In the genomic region with DNA sequence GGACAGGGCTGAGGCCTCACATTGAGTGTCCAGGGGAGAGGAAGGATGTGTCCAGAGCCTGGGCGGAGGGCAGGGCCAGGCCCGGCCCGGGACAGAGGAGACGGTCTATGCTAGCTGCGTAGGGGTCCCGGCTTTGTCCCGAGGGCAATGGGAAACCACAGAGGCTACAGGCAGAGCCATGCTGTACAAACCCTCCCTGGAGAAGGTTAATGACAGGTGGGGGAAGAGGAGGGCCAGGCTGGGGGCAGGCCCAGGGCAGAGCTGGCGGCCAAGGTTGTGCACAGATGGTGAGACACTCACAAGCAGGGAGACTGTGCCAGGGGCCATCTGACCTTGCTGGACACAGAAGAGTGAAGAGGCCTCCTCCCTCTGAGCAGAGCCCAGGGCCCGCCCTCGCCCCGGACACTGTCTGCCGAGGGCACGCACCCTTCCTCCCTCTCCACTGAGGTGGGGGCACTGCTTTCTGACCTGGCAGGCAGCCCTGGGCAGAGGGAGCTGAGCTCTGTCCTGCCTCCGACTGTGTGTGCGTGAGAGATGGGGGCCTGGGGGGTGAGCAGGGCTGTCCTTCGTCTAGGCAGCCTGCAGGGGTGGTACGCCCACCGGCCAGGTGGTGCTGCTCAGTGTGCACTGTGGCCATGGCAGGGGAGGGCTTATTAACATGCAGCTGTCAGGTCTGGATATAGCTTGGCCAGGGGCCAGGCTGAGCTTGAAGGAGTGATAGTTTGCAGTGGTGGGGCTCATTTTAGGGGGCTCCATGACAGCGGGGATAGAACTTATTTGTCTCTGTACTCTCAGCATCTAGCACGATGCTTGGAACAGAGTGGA, we compare ENCODE assay signal across 15 cellular contexts.
DNase-seq lines count a peak whose midpoint lies in the region; ATAC-seq and TF ChIP-seq lines count a peak whose summit lies in the region.
"Had no signal": no experiment of that assay in that cellular context is flagged by ENCODE, and none has a peak within 500 bp of the region (broad histone marks: within the 10 kb centered on the region; RNA-seq: fewer than 3 reads in every experiment).

No MANE protein-coding gene starts in this region.

- H3K9me3 ChIP-seq in neural progenitor cell (ENCODE audit: low read depth) (no peaks in the 10 kb centered on the region), upper lobe of right lung (no peaks in the 10 kb centered on the region)
- H3K9me3 ChIP-seq: tibial nerve had no signal

- DNase-seq in NCI-H2029 (lab: John Stamatoyannopoulos, UW) (peak; percentile 71), NCI-H2029 treated with DMSO at 0.1 percent for 48 hours (lab: John Stamatoyannopoulos, UW) (no peak), NCI-H1105 (lab: John Stamatoyannopoulos, UW) (peak; percentile 70), neural progenitor cell (ENCODE audit: low spot score) (no peak), cortex of kidney (lab: John Stamatoyannopoulos, UW) (no peak), upper lobe of right lung (no peak)
- no peak for DNase-seq in effector CD8-positive, alpha-beta T cell (lab: John Stamatoyannopoulos, UW)
- DNase-seq: CD4-positive, CD25-positive, alpha-beta regulatory T cell; dermis blood vessel endothelial cell; MM.1S; stimulated activated CD4-positive, alpha-beta T cell treated with anti-CD3 and anti-CD28 coated beads, Interleukin-4, amount 100 ng/mL, for 1 hour had no signal

- H3K27me3 ChIP-seq in neural progenitor cell: no peaks in the 10 kb centered on the region
- H3K27me3 ChIP-seq in upper lobe of right lung: no peaks in the 10 kb centered on the region
- H3K27me3 ChIP-seq: tibial nerve had no signal

- H3K4me1 ChIP-seq in neural progenitor cell (no peaks in the 10 kb centered on the region), upper lobe of right lung (no peaks in the 10 kb centered on the region)
- H3K4me1 ChIP-seq: tibial nerve had no signal

- H3K4me1 Mint-ChIP-seq in neural progenitor cell: peaks cover 10% of the 10 kb centered on the region

- ATAC-seq in SK-N-SH treated with all-trans-retinoic acid at 6 μM for 48 hours (peak; percentile 25; the same call in 1 of the 3 replicates), upper lobe of right lung (no peak)

- intact Hi-C loops in upper lobe of right lung (cut with DNase I): no loop called here

- no peak overlapping the region for H2AFZ ChIP-seq in neural progenitor cell (replicated peaks)

- no peaks in the 10 kb centered on the region for H3K79me2 ChIP-seq in neural progenitor cell (ENCODE audit: low read depth)

- H3K9ac ChIP-seq in neural progenitor cell: no peak overlapping the region

- H3K36me3 ChIP-seq in neural progenitor cell: no peaks in the 10 kb centered on the region
- H3K36me3 ChIP-seq in upper lobe of right lung: no peaks in the 10 kb centered on the region
- H3K36me3 ChIP-seq: tibial nerve had no signal

- H3F3A ChIP-seq in neural progenitor cell (ENCODE audit: low read depth): no peaks in the 10 kb centered on the region

- H3K4me3 ChIP-seq in neural progenitor cell: no peak overlapping the region
- H3K4me3 ChIP-seq in upper lobe of right lung: no peak overlapping the region
- H3K4me3 ChIP-seq: GM12878, tibial nerve had no signal

- no peak for TF ChIP-seq CTCF in neural progenitor cell (IDR thresholded peaks at IDR 0.05)
- no peak for TF ChIP-seq CTCF in upper lobe of right lung (IDR thresholded peaks at IDR 0.05)

- no peaks in the 10 kb centered on the region for H3K36me3 Mint-ChIP-seq in neural progenitor cell
- H3K36me3 Mint-ChIP-seq: CD4-positive, CD25-positive, alpha-beta regulatory T cell had no signal

- no peak overlapping the region for H3K4me3 Mint-ChIP-seq in neural progenitor cell
- H3K4me3 Mint-ChIP-seq: CD4-positive, CD25-positive, alpha-beta regulatory T cell; T-helper 1 cell treated with Interleukin-12 subunit alpha and Interleukin-12 subunit beta and Interleukin-4 antibody, amounts not matched to agents 30 μg/mL and 1 μg/mL, for 36 hours had no signal

- no peak overlapping the region for H3K27ac ChIP-seq in neural progenitor cell
- no peak overlapping the region for H3K27ac ChIP-seq in upper lobe of right lung
- H3K27ac ChIP-seq: tibial nerve had no signal

- no peaks in the 10 kb centered on the region for H4K20me1 ChIP-seq in neural progenitor cell (ENCODE audit: low read depth)

- no peak overlapping the region for H3K4me2 ChIP-seq in neural progenitor cell

- H3K9me3 Mint-ChIP-seq in neural progenitor cell: peaks cover 6% of the 10 kb centered on the region

- H3K27ac Mint-ChIP-seq in neural progenitor cell: peak overlapping the region; percentile 78
- H3K27ac Mint-ChIP-seq: CD4-positive, CD25-positive, alpha-beta regulatory T cell; T-helper 1 cell treated with Interleukin-12 subunit alpha and Interleukin-12 subunit beta and Interleukin-4 antibody, amounts not matched to agents 30 μg/mL and 1 μg/mL, for 36 hours had no signal

- H3K27me3 Mint-ChIP-seq in neural progenitor cell (ENCODE audit: insufficient read depth, low read depth): peaks cover 15% of the 10 kb centered on the region
- H3K27me3 Mint-ChIP-seq: CD4-positive, CD25-positive, alpha-beta regulatory T cell had no signal

TF ChIP-seq in SK-N-SH treated with all-trans-retinoic acid at 6 μM for 48 hours, 23 proteins besides CTCF, POLR2A, EP300 and RAD21:
- TF ChIP-seq PPARA (CRISPR knock-in tag; IDR thresholded peaks at IDR 0.05; ENCODE audit: borderline replicate concordance): no peak
- TF ChIP-seq ZNF565 (CRISPR knock-in tag; conservative IDR thresholded peaks at IDR 0.05; ENCODE audit: low read depth): no peak
- TF ChIP-seq, protein P1, sequence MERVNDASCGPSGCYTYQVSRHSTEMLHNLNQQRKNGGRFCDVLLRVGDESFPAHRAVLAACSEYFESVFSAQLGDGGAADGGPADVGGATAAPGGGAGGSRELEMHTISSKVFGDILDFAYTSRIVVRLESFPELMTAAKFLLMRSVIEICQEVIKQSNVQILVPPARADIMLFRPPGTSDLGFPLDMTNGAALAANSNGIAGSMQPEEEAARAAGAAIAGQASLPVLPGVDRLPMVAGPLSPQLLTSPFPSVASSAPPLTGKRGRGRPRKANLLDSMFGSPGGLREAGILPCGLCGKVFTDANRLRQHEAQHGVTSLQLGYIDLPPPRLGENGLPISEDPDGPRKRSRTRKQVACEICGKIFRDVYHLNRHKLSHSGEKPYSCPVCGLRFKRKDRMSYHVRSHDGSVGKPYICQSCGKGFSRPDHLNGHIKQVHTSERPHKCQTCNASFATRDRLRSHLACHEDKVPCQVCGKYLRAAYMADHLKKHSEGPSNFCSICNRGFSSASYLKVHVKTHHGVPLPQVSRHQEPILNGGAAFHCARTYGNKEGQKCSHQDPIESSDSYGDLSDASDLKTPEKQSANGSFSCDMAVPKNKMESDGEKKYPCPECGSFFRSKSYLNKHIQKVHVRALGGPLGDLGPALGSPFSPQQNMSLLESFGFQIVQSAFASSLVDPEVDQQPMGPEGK (CRISPR knock-in tag; IDR thresholded peaks at IDR 0.05; ENCODE audit: borderline replicate concordance): no peak
- no peak for TF ChIP-seq BACH2 (CRISPR knock-in tag; IDR thresholded peaks at IDR 0.05; ENCODE audit: borderline replicate concordance)
- no peak for TF ChIP-seq TOX (CRISPR knock-in tag; IDR thresholded peaks at IDR 0.05; ENCODE audit: borderline replicate concordance)
- TF ChIP-seq GLIS3 (CRISPR knock-in tag; IDR thresholded peaks at IDR 0.05): no peak
- no peak for TF ChIP-seq OSR1 (CRISPR knock-in tag; IDR thresholded peaks at IDR 0.05)

Comparison
In these comparisons a context has a peak if more than half of its experiments do, and no peak if none do; other contexts are left out.
1. DNase-seq: peak in NCI-H2029 (single experiment) and NCI-H1105 (single experiment); none in NCI-H2029 treated with DMSO at 0.1 percent for 48 hours (single experiment), neural progenitor cell (single experiment), effector CD8-positive, alpha-beta T cell (single experiment), cortex of kidney (single experiment) and upper lobe of right lung (single experiment).